12 cellular contexts compared by ENCODE assay signal in the genomic region with DNA sequence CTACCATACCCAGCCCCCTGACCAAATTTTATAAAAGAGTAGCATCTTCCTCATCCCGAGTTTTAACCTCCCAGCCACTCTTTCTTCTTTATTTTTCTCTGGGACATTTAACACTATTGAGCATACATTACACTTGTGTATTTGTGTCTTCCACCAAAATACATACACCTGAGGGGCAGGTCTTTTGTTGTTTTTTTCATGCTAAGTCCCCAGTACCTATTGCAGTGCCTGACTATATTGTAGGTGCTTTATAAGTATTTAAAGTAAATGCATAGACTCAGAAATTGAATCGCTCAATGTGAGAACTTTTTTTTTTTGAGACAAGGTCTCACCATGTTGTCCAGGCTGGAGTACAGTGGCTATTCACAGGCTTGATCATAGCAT. TPM values are rescaled to one million over a fixed set of nuclear protein-coding genes. Genes with fewer than 3 reads are reported as not detected.
A peak's percentile ranks its signal among the peaks of the same experiment; 100 is the strongest.
DNase-seq lines count a peak whose midpoint lies in the region; TF ChIP-seq lines count a peak whose summit lies in the region.
"Had no signal": no experiment of that assay in that cellular context is flagged by ENCODE, and none has a peak within 500 bp of the region (broad histone marks: within the 10 kb centered on the region; RNA-seq: fewer than 3 reads in every experiment).

No MANE protein-coding gene starts in this region.

- intact Hi-C loops in activated naive CD4-positive, alpha-beta T cell treated with anti-CD3 and anti-CD28 coated beads for 36 hours (cut with micrococcal nuclease) = loop anchor here (1.0 to 5.0 kb wide), 7 partner anchors 14 to 302 kb away; no protein-coding TSS in a partner anchor

- H4K20me1 ChIP-seq in OCI-LY3 (ENCODE audit: insufficient read depth, low read length) = no peaks in the 10 kb centered on the region

- no peaks in the 10 kb centered on the region; the same call in 1 of the 2 replicates for H3K27me3 ChIP-seq in OCI-LY3 (ENCODE audit: low read depth, low read length)

- peaks cover 18% of the 10 kb centered on the region for H3K4me1 Mint-ChIP-seq in activated naive CD4-positive, alpha-beta T cell treated with anti-CD3 and anti-CD28 coated beads, Interleukin-2, amount 50 U/mL, for 24 hours
- H3K4me1 Mint-ChIP-seq in activated naive CD4-positive, alpha-beta T cell treated with anti-CD3 and anti-CD28 coated beads for 36 hours (ENCODE audit: low read depth) = peaks cover 43% of the 10 kb centered on the region
- H3K4me1 Mint-ChIP-seq in chondrocyte (ENCODE audit: low read depth) = peaks cover 44% of the 10 kb centered on the region
- peaks cover 34% of the 10 kb centered on the region for H3K4me1 Mint-ChIP-seq in type B pancreatic cell (ENCODE audit: unreplicated experiment)

- no peak overlapping the region for H3K9ac ChIP-seq in OCI-LY3 (ENCODE audit: low read length)

- H3K36me3 Mint-ChIP-seq in activated naive CD4-positive, alpha-beta T cell treated with anti-CD3 and anti-CD28 coated beads, Interleukin-2, amount 50 U/mL, for 24 hours = no peaks in the 10 kb centered on the region
- no peaks in the 10 kb centered on the region for H3K36me3 Mint-ChIP-seq in activated naive CD4-positive, alpha-beta T cell treated with anti-CD3 and anti-CD28 coated beads for 36 hours (ENCODE audit: low read depth)
- H3K36me3 Mint-ChIP-seq in chondrocyte (ENCODE audit: low read depth) = peaks cover 7% of the 10 kb centered on the region
- H3K36me3 Mint-ChIP-seq in type B pancreatic cell = no peaks in the 10 kb centered on the region
- H3K36me3 Mint-ChIP-seq: activated naive CD4-positive, alpha-beta T cell treated with anti-CD3 and anti-CD28 coated beads, Interleukin-2, amount 50 U/mL, for 72 hours had no signal

- H3K4me3 Mint-ChIP-seq in activated naive CD4-positive, alpha-beta T cell treated with anti-CD3 and anti-CD28 coated beads, Interleukin-2, amount 50 U/mL, for 24 hours = peak overlapping the region; percentile 78
- no peak overlapping the region for H3K4me3 Mint-ChIP-seq in activated naive CD4-positive, alpha-beta T cell treated with anti-CD3 and anti-CD28 coated beads for 36 hours
- H3K4me3 Mint-ChIP-seq in chondrocyte (ENCODE audit: unreplicated experiment) (no peak overlapping the region), type B pancreatic cell (no peak overlapping the region)

- no peak for DNase-seq in activated naive CD4-positive, alpha-beta T cell treated with anti-CD3 and anti-CD28 coated beads for 36 hours
- DNase-seq in chondrocyte (ENCODE audit: low spot score) = no peak
- no peak for DNase-seq in type B pancreatic cell (ENCODE audit: extremely low spot score, unreplicated experiment)
- no peak for DNase-seq in NCI-H1417 treated with DMSO at 0.1 percent for 48 hours (lab: John Stamatoyannopoulos, UW)
- DNase-seq in DMS 273 treated with DMSO at 0.1 percent for 48 hours (lab: John Stamatoyannopoulos, UW) = no peak
- DNase-seq in ACHN = no peak
- DNase-seq: effector CD8-positive, alpha-beta T cell; nephron progenitor cell had no signal

- H3K4me2 ChIP-seq in OCI-LY3 (ENCODE audit: low read length) = peak overlapping the region; percentile 88

- in situ Hi-C loops in ACHN (cut with HindIII; ENCODE audit: low pct_ligation_motif_present, low pct_unique_long_range_greater_than_20kb, low sequenced_read_pairs) = no loop called here

- H3K27me3 Mint-ChIP-seq in activated naive CD4-positive, alpha-beta T cell treated with anti-CD3 and anti-CD28 coated beads, Interleukin-2, amount 50 U/mL, for 24 hours = peaks cover 2% of the 10 kb centered on the region
- H3K27me3 Mint-ChIP-seq in activated naive CD4-positive, alpha-beta T cell treated with anti-CD3 and anti-CD28 coated beads for 36 hours (ENCODE audit: low read depth) = no peaks in the 10 kb centered on the region
- peaks cover 2% of the 10 kb centered on the region for H3K27me3 Mint-ChIP-seq in chondrocyte (ENCODE audit: low read depth)
- H3K27me3 Mint-ChIP-seq in type B pancreatic cell = peaks cover 20% of the 10 kb centered on the region

- TF ChIP-seq CTCF in OCI-LY3 (IDR thresholded peaks at IDR 0.05; ENCODE audit: low read depth, low read length) = no peak
- no peak for TF ChIP-seq CTCF in chondrocyte (IDR thresholded peaks at IDR 0.05)
- TF ChIP-seq CTCF in type B pancreatic cell (conservative IDR thresholded peaks at IDR 0.05) = no peak

- CTCF ChIA-PET in activated naive CD4-positive, alpha-beta T cell treated with anti-CD3 and anti-CD28 coated beads for 36 hours (lab: Charles Lee) = interaction anchor here (0.6 to 12.6 kb wide), 11 partner anchors 14 to 128 kb away, joined by 3 to 244 read pairs (median 4); no protein-coding TSS in a partner anchor

- H3K9me3 Mint-ChIP-seq in activated naive CD4-positive, alpha-beta T cell treated with anti-CD3 and anti-CD28 coated beads, Interleukin-2, amount 50 U/mL, for 24 hours = no peaks in the 10 kb centered on the region
- H3K9me3 Mint-ChIP-seq in activated naive CD4-positive, alpha-beta T cell treated with anti-CD3 and anti-CD28 coated beads for 36 hours = no peaks in the 10 kb centered on the region
- H3K9me3 Mint-ChIP-seq in chondrocyte (ENCODE audit: low read depth) = no peaks in the 10 kb centered on the region
- no peaks in the 10 kb centered on the region for H3K9me3 Mint-ChIP-seq in type B pancreatic cell
- H3K9me3 Mint-ChIP-seq: activated naive CD4-positive, alpha-beta T cell treated with anti-CD3 and anti-CD28 coated beads, Interleukin-2, amount 50 U/mL, for 72 hours; nephron progenitor cell had no signal

- no peak overlapping the region for H2AFZ ChIP-seq in OCI-LY3 (ENCODE audit: low read depth, low read length)

- peaks cover 50% of the 10 kb centered on the region for H3K4me1 ChIP-seq in OCI-LY3 (ENCODE audit: low read length)

- H3K27ac Mint-ChIP-seq in activated naive CD4-positive, alpha-beta T cell treated with anti-CD3 and anti-CD28 coated beads, Interleukin-2, amount 50 U/mL, for 24 hours = peak overlapping the region; percentile 90
- H3K27ac Mint-ChIP-seq in activated naive CD4-positive, alpha-beta T cell treated with anti-CD3 and anti-CD28 coated beads for 36 hours = no peak overlapping the region
- H3K27ac Mint-ChIP-seq in chondrocyte (ENCODE audit: unreplicated experiment) (peak overlapping the region; percentile 65), type B pancreatic cell (peak overlapping the region; percentile 76)

- peak overlapping the region; percentile 67 for H3K4me3 ChIP-seq in OCI-LY3 (ENCODE audit: low read length)
- H3K4me3 ChIP-seq: lung had no signal

- H3K9me3 ChIP-seq in OCI-LY3 (ENCODE audit: insufficient read depth, low read length) = no peaks in the 10 kb centered on the region

- no peak overlapping the region for H3K27ac ChIP-seq in OCI-LY3 (ENCODE audit: low read length)

- H3K79me2 ChIP-seq in OCI-LY3 (ENCODE audit: low read length) = no peaks in the 10 kb centered on the region

- no peaks in the 10 kb centered on the region for H3K36me3 ChIP-seq in OCI-LY3 (replicated peaks; ENCODE audit: low read depth, low read length)

RNA-seq across cellular contexts. Expression of a gene that starts 7.8 kb away (rescaled TPM):
- total RNA-seq in activated naive CD4-positive, alpha-beta T cell treated with anti-CD3 and anti-CD28 coated beads for 36 hours = 10 to 100 TPM; 17.4 to 17.5 TPM
- 1.6 to 2.5 TPM (median 2.0 TPM) in 3 replicates for total RNA-seq in chondrocyte
- 7.1 and 12.9 TPM in 2 replicates for total RNA-seq in type B pancreatic cell (ENCODE audit: low replicate concordance)

RNA-seq across cellular contexts. Expression of a gene that starts 31.1 kb away (rescaled TPM):
- 10 to 100 TPM; 62.1 to 62.6 TPM for total RNA-seq in activated naive CD4-positive, alpha-beta T cell treated with anti-CD3 and anti-CD28 coated beads for 36 hours
- 641 to 675 TPM (median 641 TPM) in 3 replicates for total RNA-seq in chondrocyte
- 141 and 400 TPM in 2 replicates for total RNA-seq in type B pancreatic cell (ENCODE audit: low replicate concordance)

RNA-seq across cellular contexts. Expression of a gene that starts 48.3 kb away (rescaled TPM):
- total RNA-seq in activated naive CD4-positive, alpha-beta T cell treated with anti-CD3 and anti-CD28 coated beads for 36 hours = 10 to 100 TPM; 69.1 to 73.5 TPM
- total RNA-seq in chondrocyte (13.4 to 17.5 TPM (median 17.2 TPM) in 3 replicates), type B pancreatic cell (ENCODE audit: low replicate concordance) (18.6 and 21.8 TPM in 2 replicates)
